In genomic region chr3:12536423-12536822, GRCh38 we compare ENCODE assay signal across 2 cellular contexts.
TF ChIP-seq lines count a peak whose summit lies in the region.

No MANE protein-coding gene starts in this region.

TF ChIP-seq in IMR-90, 13 proteins besides CTCF, POLR2A, EP300 and RAD21:
- TF ChIP-seq RCOR1 (IDR thresholded peaks at IDR 0.05; ENCODE audit: insufficient replicate concordance, low read length): no peak
- no peak for TF ChIP-seq CEBPB (IDR thresholded peaks at IDR 0.05; ENCODE audit: low read depth, low read length)
- TF ChIP-seq SMC3 (IDR thresholded peaks at IDR 0.05; ENCODE audit: low read depth, low read length): no peak
- TF ChIP-seq MAZ (IDR thresholded peaks at IDR 0.05; ENCODE audit: borderline replicate concordance, low read depth, low read length): no peak
- TF ChIP-seq MAFK (IDR thresholded peaks at IDR 0.05; ENCODE audit: low read depth, low read length): no peak
- no peak for TF ChIP-seq ELK1 (IDR thresholded peaks at IDR 0.05; ENCODE audit: borderline replicate concordance, low read depth, low read length)
- TF ChIP-seq FOS (IDR thresholded peaks at IDR 0.05; ENCODE audit: low read depth, low read length): no peak
- TF ChIP-seq NFE2L2 (IDR thresholded peaks at IDR 0.05; ENCODE audit: low read depth, low read length): no peak
- no peak for TF ChIP-seq MXI1 (IDR thresholded peaks at IDR 0.05; ENCODE audit: borderline replicate concordance, low read depth, low read length)
- TF ChIP-seq USF2 (IDR thresholded peaks at IDR 0.05; ENCODE audit: low read depth, low read length): no peak
- no peak for TF ChIP-seq RFX5 (IDR thresholded peaks at IDR 0.05; ENCODE audit: low read depth, low read length)
- TF ChIP-seq BHLHE40 (IDR thresholded peaks at IDR 0.05; ENCODE audit: low read depth, low read length): no peak
- no peak for TF ChIP-seq CHD1 (IDR thresholded peaks at IDR 0.05; ENCODE audit: low read depth, low read length)

TF ChIP-seq in GM12878, 131 proteins besides CTCF, POLR2A, EP300 and RAD21:
- no peak for TF ChIP-seq SMAD1 (IDR thresholded peaks at IDR 0.05; ENCODE audit: low read depth, partially characterized antibody)
- no peak for TF ChIP-seq TAF1 (IDR thresholded peaks at IDR 0.05; ENCODE audit: borderline replicate concordance, low read depth, low read length)
- no peak for TF ChIP-seq RUNX3 (IDR thresholded peaks at IDR 0.05; ENCODE audit: low read length)
- no peak for TF ChIP-seq KDM1A (IDR thresholded peaks at IDR 0.05; ENCODE audit: borderline replicate concordance)
- no peak for TF ChIP-seq TARDBP (IDR thresholded peaks at IDR 0.05; ENCODE audit: borderline replicate concordance)
- TF ChIP-seq MTA3 (IDR thresholded peaks at IDR 0.05; ENCODE audit: borderline replicate concordance, low read length): no peak
- no peak for TF ChIP-seq RB1 (IDR thresholded peaks at IDR 0.05; ENCODE audit: borderline replicate concordance)
- TF ChIP-seq PRDM15 (CRISPR knock-in tag; IDR thresholded peaks at IDR 0.05): no peak
- TF ChIP-seq KLF5 (IDR thresholded peaks at IDR 0.05; ENCODE audit: partially characterized antibody): no peak
- no peak for TF ChIP-seq IRF4 (IDR thresholded peaks at IDR 0.05; ENCODE audit: low read depth, low read length)
- TF ChIP-seq IRF3 (IDR thresholded peaks at IDR 0.05): no peak
- no peak for TF ChIP-seq ZNF384 (IDR thresholded peaks at IDR 0.05; ENCODE audit: borderline replicate concordance, low read depth, low read length)
- TF ChIP-seq CBX3 (IDR thresholded peaks at IDR 0.05; ENCODE audit: borderline replicate concordance, low read depth): no peak
- no peak for TF ChIP-seq HCFC1 (IDR thresholded peaks at IDR 0.05; ENCODE audit: low read length)
- TF ChIP-seq POU2F2 (IDR thresholded peaks at IDR 0.05; ENCODE audit: borderline replicate concordance, low read depth, low read length): no peak
- no peak for TF ChIP-seq IKZF1 (conservative IDR thresholded peaks at IDR 0.05)
